8 cellular contexts compared by ENCODE assay signal in the genomic region with DNA sequence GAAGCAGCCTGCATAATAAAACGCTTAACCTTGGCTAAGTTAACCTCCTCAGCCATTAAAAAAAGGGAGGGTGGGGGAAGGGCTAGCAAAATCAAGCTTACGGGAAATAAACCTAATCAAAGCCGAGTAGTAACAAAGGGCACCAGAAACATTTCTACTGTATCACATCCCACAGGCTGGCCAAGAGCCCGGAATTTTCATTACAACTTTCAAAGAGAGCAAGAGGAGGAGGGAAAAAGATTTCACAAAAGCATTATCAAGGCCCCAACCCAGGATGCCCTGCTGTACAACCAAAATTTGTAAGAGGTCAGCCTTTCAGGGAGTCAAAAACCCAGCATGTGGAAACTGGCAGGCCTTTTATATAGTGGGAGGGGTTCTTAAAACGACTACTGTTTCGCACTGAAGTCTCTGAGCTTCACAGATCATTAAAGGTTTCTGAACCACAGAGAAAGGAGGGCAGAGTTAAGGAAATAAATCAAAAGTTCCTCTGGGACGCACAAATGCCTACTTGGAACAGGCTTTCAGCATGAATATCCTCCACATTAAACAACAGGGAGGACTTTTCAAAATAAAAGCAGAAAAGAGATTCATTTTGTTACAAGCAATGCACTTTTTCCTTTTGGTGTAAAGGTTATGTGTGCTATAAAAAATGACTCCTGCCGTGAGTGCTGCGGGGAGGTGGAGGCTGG.
DNase-seq lines count a peak whose midpoint lies in the region; ATAC-seq and TF ChIP-seq lines count a peak whose summit lies in the region.

No MANE protein-coding gene starts in this region.

- POLR2A ChIA-PET in HEK293 (lab: Yijun Ruan, JAX), result no interaction called here

- peaks cover 22% of the 10 kb centered on the region for H3K36me3 Mint-ChIP-seq in activated naive CD8-positive, alpha-beta T cell treated with anti-CD3 and anti-CD28 coated beads, Interleukin-2, amount 50 U/mL, for 24 hours (ENCODE audit: low read depth)
- peaks cover 57% of the 10 kb centered on the region for H3K36me3 Mint-ChIP-seq in stimulated activated effector memory CD8-positive, alpha-beta T cell treated with anti-CD3 and anti-CD28 coated beads, Interleukin-12 subunit alpha, Interleukin-12 subunit beta, amount 100 ng/mL, for 72 hours

- peak overlapping the region; percentile 32 for H3K27ac ChIP-seq in HEK293 (ENCODE audit: extremely low read depth, low read depth, low read length)

- DNase-seq in activated naive CD8-positive, alpha-beta T cell treated with anti-CD3 and anti-CD28 coated beads, Interleukin-2, amount 50 U/mL, for 24 hours, result no peak
- no peak for DNase-seq in stimulated activated effector memory CD8-positive, alpha-beta T cell treated with anti-CD3 and anti-CD28 coated beads, Interleukin-12 subunit alpha, Interleukin-12 subunit beta, amount 100 ng/mL, for 72 hours (ENCODE audit: low spot score in 2 of 2)
- DNase-seq in stimulated activated CD4-positive, alpha-beta T cell treated with anti-CD3 and anti-CD28 coated beads, Interleukin-1b, Interleukin-23, amount 100 ng/mL, for 48 hours, result no peak
- no peak for DNase-seq in activated CD8-positive, alpha-beta memory T cell treated with anti-CD3 and anti-CD28 coated beads, Interleukin-2, amount 50 U/mL, for 4 hours
- no peak for DNase-seq in germinal center (ENCODE audit: low spot score)

- TF ChIP-seq CTCF in HEK293 (tag by site-specific recombination; IDR thresholded peaks at IDR 0.05), result no peak

- CTCF ChIA-PET in HEK293 (lab: Yijun Ruan, JAX), result interaction anchor here (0.6 to 1.1 kb wide), 4 partner anchors 15 to 35 kb away, joined by 3 to 4 read pairs (median 4); no protein-coding TSS in a partner anchor

- peak overlapping the region; percentile 34 for H3K27ac Mint-ChIP-seq in activated naive CD8-positive, alpha-beta T cell treated with anti-CD3 and anti-CD28 coated beads, Interleukin-2, amount 50 U/mL, for 24 hours
- H3K27ac Mint-ChIP-seq in stimulated activated effector memory CD8-positive, alpha-beta T cell treated with anti-CD3 and anti-CD28 coated beads, Interleukin-12 subunit alpha, Interleukin-12 subunit beta, amount 100 ng/mL, for 72 hours, result peak overlapping the region; percentile 76

- peaks cover 29% of the 10 kb centered on the region for H3K4me1 ChIP-seq in HEK293 (ENCODE audit: control insufficient read depth, insufficient read depth, low read length)

- H3K9me3 Mint-ChIP-seq in activated naive CD8-positive, alpha-beta T cell treated with anti-CD3 and anti-CD28 coated beads, Interleukin-2, amount 50 U/mL, for 24 hours, result no peaks in the 10 kb centered on the region
- H3K9me3 Mint-ChIP-seq in stimulated activated effector memory CD8-positive, alpha-beta T cell treated with anti-CD3 and anti-CD28 coated beads, Interleukin-12 subunit alpha, Interleukin-12 subunit beta, amount 100 ng/mL, for 72 hours, result no peaks in the 10 kb centered on the region

- peaks cover 42% of the 10 kb centered on the region for H3K4me1 Mint-ChIP-seq in activated naive CD8-positive, alpha-beta T cell treated with anti-CD3 and anti-CD28 coated beads, Interleukin-2, amount 50 U/mL, for 24 hours
- H3K4me1 Mint-ChIP-seq in stimulated activated effector memory CD8-positive, alpha-beta T cell treated with anti-CD3 and anti-CD28 coated beads, Interleukin-12 subunit alpha, Interleukin-12 subunit beta, amount 100 ng/mL, for 72 hours, result peaks cover 36% of the 10 kb centered on the region

- ATAC-seq in activated naive CD8-positive, alpha-beta T cell treated with anti-CD3 and anti-CD28 coated beads, Interleukin-2, amount 50 U/mL, for 24 hours, result no peak
- ATAC-seq in stimulated activated effector memory CD8-positive, alpha-beta T cell treated with anti-CD3 and anti-CD28 coated beads, Interleukin-12 subunit alpha, Interleukin-12 subunit beta, amount 100 ng/mL, for 72 hours, result no peak
- ATAC-seq in GM18505 (IDR thresholded peaks at IDR 0.05; ENCODE audit: unreplicated experiment), result no peak

- H3K9me3 ChIP-seq in HEK293 (ENCODE audit: control insufficient read depth, insufficient read depth, low read depth, low read length) (no peaks in the 10 kb centered on the region), iPS-18c (ENCODE audit: control insufficient read depth, insufficient read depth, low read length) (no peaks in the 10 kb centered on the region)

- no peaks in the 10 kb centered on the region for H3K27me3 Mint-ChIP-seq in activated naive CD8-positive, alpha-beta T cell treated with anti-CD3 and anti-CD28 coated beads, Interleukin-2, amount 50 U/mL, for 24 hours

- peaks cover 0 to 12% of the 10 kb centered on the region in 2 experiments; a peak in 2 of 3 replicates for H3K36me3 ChIP-seq in HEK293 (ENCODE audit: control insufficient read depth in 2 of 2, insufficient read depth in 1 of 2, low read length in 2 of 2)

- H3K4me3 ChIP-seq in HEK293 (ENCODE audit: low read depth, low read length) (no peak overlapping the region), iPS-18c (ENCODE audit: insufficient read depth, low read depth, low read length) (0 out of 2 replicates have a peak overlapping the region, but pooled peaks have one; percentile 5)

- no peak for TF ChIP-seq POLR2A in GM18505 (IDR thresholded peaks at IDR 0.05; ENCODE audit: borderline replicate concordance, extremely low read depth, insufficient read depth, insufficient read length)

- no peak overlapping the region for H3K4me3 Mint-ChIP-seq in activated naive CD8-positive, alpha-beta T cell treated with anti-CD3 and anti-CD28 coated beads, Interleukin-2, amount 50 U/mL, for 24 hours
- H3K4me3 Mint-ChIP-seq in stimulated activated effector memory CD8-positive, alpha-beta T cell treated with anti-CD3 and anti-CD28 coated beads, Interleukin-12 subunit alpha, Interleukin-12 subunit beta, amount 100 ng/mL, for 72 hours, result no peak overlapping the region

TF ChIP-seq in HEK293, 187 proteins besides CTCF, POLR2A, EP300 and RAD21 (continues in another document):
- peak; percentile 7; the same call in 1 of the 2 replicates for TF ChIP-seq GFI1B (tag by site-specific recombination; IDR thresholded peaks at IDR 0.05)
- 0 out of 2 replicates have a peak, but pooled peaks have one; percentile 12 for TF ChIP-seq GLI2 (tag by site-specific recombination; IDR thresholded peaks at IDR 0.05; ENCODE audit: borderline replicate concordance, low read depth)
- TF ChIP-seq, protein P1, sequence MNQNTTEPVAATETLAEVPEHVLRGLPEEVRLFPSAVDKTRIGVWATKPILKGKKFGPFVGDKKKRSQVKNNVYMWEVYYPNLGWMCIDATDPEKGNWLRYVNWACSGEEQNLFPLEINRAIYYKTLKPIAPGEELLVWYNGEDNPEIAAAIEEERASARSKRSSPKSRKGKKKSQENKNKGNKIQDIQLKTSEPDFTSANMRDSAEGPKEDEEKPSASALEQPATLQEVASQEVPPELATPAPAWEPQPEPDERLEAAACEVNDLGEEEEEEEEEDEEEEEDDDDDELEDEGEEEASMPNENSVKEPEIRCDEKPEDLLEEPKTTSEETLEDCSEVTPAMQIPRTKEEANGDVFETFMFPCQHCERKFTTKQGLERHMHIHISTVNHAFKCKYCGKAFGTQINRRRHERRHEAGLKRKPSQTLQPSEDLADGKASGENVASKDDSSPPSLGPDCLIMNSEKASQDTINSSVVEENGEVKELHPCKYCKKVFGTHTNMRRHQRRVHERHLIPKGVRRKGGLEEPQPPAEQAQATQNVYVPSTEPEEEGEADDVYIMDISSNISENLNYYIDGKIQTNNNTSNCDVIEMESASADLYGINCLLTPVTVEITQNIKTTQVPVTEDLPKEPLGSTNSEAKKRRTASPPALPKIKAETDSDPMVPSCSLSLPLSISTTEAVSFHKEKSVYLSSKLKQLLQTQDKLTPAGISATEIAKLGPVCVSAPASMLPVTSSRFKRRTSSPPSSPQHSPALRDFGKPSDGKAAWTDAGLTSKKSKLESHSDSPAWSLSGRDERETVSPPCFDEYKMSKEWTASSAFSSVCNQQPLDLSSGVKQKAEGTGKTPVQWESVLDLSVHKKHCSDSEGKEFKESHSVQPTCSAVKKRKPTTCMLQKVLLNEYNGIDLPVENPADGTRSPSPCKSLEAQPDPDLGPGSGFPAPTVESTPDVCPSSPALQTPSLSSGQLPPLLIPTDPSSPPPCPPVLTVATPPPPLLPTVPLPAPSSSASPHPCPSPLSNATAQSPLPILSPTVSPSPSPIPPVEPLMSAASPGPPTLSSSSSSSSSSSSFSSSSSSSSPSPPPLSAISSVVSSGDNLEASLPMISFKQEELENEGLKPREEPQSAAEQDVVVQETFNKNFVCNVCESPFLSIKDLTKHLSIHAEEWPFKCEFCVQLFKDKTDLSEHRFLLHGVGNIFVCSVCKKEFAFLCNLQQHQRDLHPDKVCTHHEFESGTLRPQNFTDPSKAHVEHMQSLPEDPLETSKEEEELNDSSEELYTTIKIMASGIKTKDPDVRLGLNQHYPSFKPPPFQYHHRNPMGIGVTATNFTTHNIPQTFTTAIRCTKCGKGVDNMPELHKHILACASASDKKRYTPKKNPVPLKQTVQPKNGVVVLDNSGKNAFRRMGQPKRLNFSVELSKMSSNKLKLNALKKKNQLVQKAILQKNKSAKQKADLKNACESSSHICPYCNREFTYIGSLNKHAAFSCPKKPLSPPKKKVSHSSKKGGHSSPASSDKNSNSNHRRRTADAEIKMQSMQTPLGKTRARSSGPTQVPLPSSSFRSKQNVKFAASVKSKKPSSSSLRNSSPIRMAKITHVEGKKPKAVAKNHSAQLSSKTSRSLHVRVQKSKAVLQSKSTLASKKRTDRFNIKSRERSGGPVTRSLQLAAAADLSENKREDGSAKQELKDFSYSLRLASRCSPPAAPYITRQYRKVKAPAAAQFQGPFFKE (tag by site-specific recombination; IDR thresholded peaks at IDR 0.05; ENCODE audit: borderline replicate concordance), result no peak
